ENCODE assay signal across 7 cellular contexts in genomic region chr7:143817873-143818272, GRCh38.
DNase-seq lines count a peak whose midpoint lies in the region; ATAC-seq, FAIRE-seq and TF ChIP-seq lines count a peak whose summit lies in the region.
"Not testable (repeated sequence)": the region's sequence is repeated elsewhere in the genome, so short reads cannot be mapped to it uniquely, and the experiment has no call there.

No MANE protein-coding gene starts in this region.

- TF ChIP-seq EP300 in HepG2 (IDR thresholded peaks at IDR 0.05; ENCODE audit: low read depth in 2 of 2, low read length in 2 of 2); HepG2 (CRISPR knock-in tag; IDR thresholded peaks at IDR 0.05; ENCODE audit: borderline replicate concordance): not testable (repeated sequence)

- not testable (repeated sequence) for H3K9ac ChIP-seq in HepG2 (ENCODE audit: insufficient read depth, low read depth, low read length)

- in situ Hi-C loops in HepG2 (cut with HindIII; ENCODE audit: extremely low pct_ligation_motif_present, low pct_unique_long_range_greater_than_20kb) = not testable (repeated sequence)

- not testable (repeated sequence) for H3K27me3 ChIP-seq in HepG2 (ENCODE audit: control insufficient read depth in 1 of 2, insufficient read depth in 2 of 2, low read length in 2 of 2)

- not testable (repeated sequence) for H4K20me1 ChIP-seq in HepG2 (ENCODE audit: insufficient read depth, low read length)

- TF ChIP-seq CTCF in WTC11 (IDR thresholded peaks at IDR 0.05); HepG2 (CRISPR knock-in tag; IDR thresholded peaks at IDR 0.05): not testable (repeated sequence)

- FAIRE-seq in HepG2 (lab: Jason Lieb, UNC) = not testable (repeated sequence)

- WGBS in HepG2 (ENCODE audit: low lambda C conversion rate) = no CpG with 5 or more reads among the region's 7 CpGs

- not testable (repeated sequence) for H3K79me2 ChIP-seq in HepG2 (ENCODE audit: insufficient read depth, low read length)

- DNase-seq in WTC11 (ENCODE audit: low spot score); HepG2 (ENCODE audit: low spot score): not testable (repeated sequence)

- H3K9me3 ChIP-seq in HepG2 (ENCODE audit: low read length) = not testable (repeated sequence)

- H3K4me1 Mint-ChIP-seq in WTC11 = not testable (repeated sequence)

- not testable (repeated sequence) for BruUV-seq in HepG2 (replicated peaks; lab: Mats Ljungman, UMichigan)

- not testable (repeated sequence) for H2AFZ ChIP-seq in HepG2 (ENCODE audit: low read length)

- H3K4me2 ChIP-seq in HepG2 (ENCODE audit: low read depth, low read length) = not testable (repeated sequence)

- TF ChIP-seq POLR2A in HepG2 (IDR thresholded peaks at IDR 0.05; ENCODE audit: insufficient read depth in 1 of 2, low read depth in 2 of 2, low read length in 2 of 2) = not testable (repeated sequence)

- TF ChIP-seq RAD21 in HepG2 (CRISPR knock-in tag; IDR thresholded peaks at IDR 0.05) = not testable (repeated sequence)

- intact Hi-C loops in HepG2 (cut with micrococcal nuclease; ENCODE audit: unreplicated experiment) = not testable (repeated sequence)

- not testable (repeated sequence) for H3K27ac Mint-ChIP-seq in WTC11

- CTCF ChIA-PET in WTC11 (lab: Charles Lee); HepG2 (lab: Yijun Ruan, JAX; ENCODE audit: low intra/inter-chr PET ratio, low total read pairs): not testable (repeated sequence)

- not testable (repeated sequence) for H3K27ac ChIP-seq in HepG2 (ENCODE audit: extremely low read length, insufficient read depth, low read length)

- not testable (repeated sequence) for H3K36me3 ChIP-seq in HepG2 (replicated peaks in 1 of 2; ENCODE audit: control insufficient read depth in 1 of 2, insufficient read depth in 2 of 2, low read length in 2 of 2)

- not testable (repeated sequence) for H3K4me3 ChIP-seq in HepG2 (replicated peaks in 1 of 3; ENCODE audit: insufficient read depth in 1 of 3, low read depth in 2 of 3, low read length in 3 of 3)

- not testable (repeated sequence) for H3K4me3 Mint-ChIP-seq in WTC11

- POLR2A ChIA-PET in WTC11 (lab: Charles Lee); HepG2 (lab: Yijun Ruan, JAX): not testable (repeated sequence)

- H3K9me3 Mint-ChIP-seq in WTC11 = not testable (repeated sequence)

- not testable (repeated sequence) for H3K36me3 Mint-ChIP-seq in WTC11

- not testable (repeated sequence) for H3K27me3 Mint-ChIP-seq in WTC11 (ENCODE audit: low read depth)

- peak; percentile 74 for ATAC-seq in GM18870 (IDR thresholded peaks at IDR 0.05; ENCODE audit: unreplicated experiment)
- ATAC-seq in GM21390 (IDR thresholded peaks at IDR 0.05; ENCODE audit: unreplicated experiment) = peak; percentile 65
- peak; percentile 63 for ATAC-seq in HG02623 (IDR thresholded peaks at IDR 0.05; ENCODE audit: unreplicated experiment)
- peak; percentile 51 for ATAC-seq in HG03039 (IDR thresholded peaks at IDR 0.05; ENCODE audit: unreplicated experiment)
- ATAC-seq in HG03439 (IDR thresholded peaks at IDR 0.05; ENCODE audit: unreplicated experiment) = peak; percentile 83
- ATAC-seq in WTC11 = peak; percentile 96
- ATAC-seq in HepG2 = peak; percentile 93

- not testable (repeated sequence) for H3K4me1 ChIP-seq in HepG2 (ENCODE audit: insufficient read depth, low read length)
